Comparison of ENCODE assay signal across 10 cellular contexts in the genomic region with DNA sequence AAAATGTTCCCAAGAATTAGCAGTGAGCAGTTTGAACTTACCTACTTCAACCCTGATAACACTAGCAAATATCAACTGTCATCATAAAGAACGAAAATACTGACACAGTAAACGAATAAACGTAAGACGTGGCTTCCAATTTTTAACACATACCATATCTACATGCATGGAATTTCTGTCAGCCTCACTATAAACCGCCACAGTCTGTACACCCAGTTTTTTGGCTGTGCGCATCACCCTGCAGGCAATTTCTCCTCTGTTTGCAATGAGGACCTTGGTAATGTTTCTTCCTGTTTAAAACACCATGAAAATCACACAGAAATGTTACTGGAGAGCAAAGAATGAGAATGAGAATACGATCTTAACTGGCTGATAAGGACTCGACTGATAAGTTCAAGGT.
"Had no signal": no experiment of that assay in that cellular context is flagged by ENCODE, and none has a peak within 500 bp of the region (broad histone marks: within the 10 kb centered on the region; RNA-seq: fewer than 3 reads in every experiment).

No MANE protein-coding gene starts in this region.

- H3K4me3 ChIP-seq: GM23248, GM23338, HAP-1 had no signal

- H2AFZ ChIP-seq: GM23248, GM23338 had no signal

- H3K9ac ChIP-seq: GM23248 had no signal

- H3K4me2 ChIP-seq: GM23338 had no signal

- H3K27ac ChIP-seq: GM23248 had no signal

- H3K4me1 ChIP-seq: HAP-1 had no signal

- DNase-seq: GM23248, GOT3, H7, H9, HCEC 1CT, HFFc6 had no signal

- ATAC-seq: GM23338, HCT116 had no signal

- FAIRE-seq: H1 had no signal

- H3K9me3 ChIP-seq: HAP-1 had no signal
